Comparison of ENCODE assay signal across 21 cellular contexts in the genomic region with DNA sequence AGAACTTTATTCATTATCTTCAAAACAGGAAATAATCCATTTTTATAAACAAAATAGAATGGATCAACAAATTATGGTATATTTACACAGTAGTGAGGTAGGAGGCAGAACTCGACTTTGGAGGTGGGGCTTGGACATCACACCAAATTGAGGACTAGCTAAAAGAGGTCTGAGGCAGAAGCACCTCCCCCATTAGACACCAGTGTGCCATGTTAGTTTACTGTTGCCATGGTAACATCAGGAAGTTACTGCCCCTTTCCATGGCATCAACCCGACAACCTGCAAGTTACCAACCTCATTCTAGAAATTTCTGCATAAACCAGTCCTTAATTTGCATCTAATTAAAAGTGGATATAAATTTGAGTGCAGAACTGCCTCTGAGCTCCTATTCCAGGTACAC. TPM values are rescaled to one million over a fixed set of nuclear protein-coding genes. Genes with fewer than 3 reads are reported as not detected.
"Had no signal": no experiment of that assay in that cellular context is flagged by ENCODE, and none has a peak within 500 bp of the region (broad histone marks: within the 10 kb centered on the region; RNA-seq: fewer than 3 reads in every experiment).

No MANE protein-coding gene starts in this region.

RNA-seq across cellular contexts. Expression of gene SPDYE2B, which starts 45.9 kb away (rescaled TPM):
- total RNA-seq: activated B cell treated with CpG ODN at 0.5 μM for 24 hours; activated CD4-positive, alpha-beta memory T cell treated with anti-CD3 and anti-CD28 coated beads for 36 hours; activated CD4-positive, alpha-beta T cell treated with anti-CD3 and anti-CD28 coated beads, Interleukin-2, amount 10 ng/mL, durations not matched to agents 24 days and 14 days; activated CD8-positive, alpha-beta memory T cell treated with anti-CD3 and anti-CD28 coated beads for 36 hours; activated CD8-positive, alpha-beta T cell treated with anti-CD3 and anti-CD28 coated beads for 36 hours; activated naive CD4-positive, alpha-beta T cell treated with anti-CD3 and anti-CD28 coated beads, Interleukin-2, amount 50 U/mL, for 72 hours; activated naive CD8-positive, alpha-beta T cell treated with anti-CD3 and anti-CD28 coated beads for 36 hours; activated T-cell treated with anti-CD3 and anti-CD28 coated beads, Interleukin-2, amount 50 U/mL, for 4 hours; activated T-cell treated with anti-CD3 and anti-CD28 coated beads, Interleukin-2, amount 50 U/mL, for 72 hours; activated T-helper 1 cell treated with anti-CD3 and anti-CD28 coated beads, Interleukin-12 subunit alpha, Interleukin-12 subunit beta, Interleukin-2, Interleukin-4 antibody, amounts not matched to agents 30 ng/mL and 10 ng/mL and 1 ng/mL, durations not matched to agents 14 hours and 24 hours and 36 hours; activated T-helper 17 cell treated with anti-CD3 and anti-CD28 coated beads, Interleukin-2, amount 50 U/mL, for 72 hours; adrenal gland; aorta; astrocyte; body of pancreas; breast epithelium; cardiac septum; cerebellum; T-helper 1 cell treated with Interleukin-12 subunit alpha and Interleukin-12 subunit beta and Interleukin-4 antibody, amounts not matched to agents 30 ng/mL and 1 ng/mL, for 36 hours; T-helper 17 cell; T-helper 2 cell treated with Interferon-gamma antibody and Interleukin-4, amounts not matched to agents 100 ng/mL and 5 ng/mL, for 36 hours had no signal
- polyA plus RNA-seq: adrenal gland, aorta had no signal
